In genomic region chr12:8662592-8662991, GRCh38 we compare ENCODE assay signal across 9 cellular contexts. TPM values are rescaled to one million over a fixed set of nuclear protein-coding genes. Genes with fewer than 3 reads are reported as not detected.
DNase-seq lines count a peak whose midpoint lies in the region; TF ChIP-seq lines count a peak whose summit lies in the region.
"Had no signal": no experiment of that assay in that cellular context is flagged by ENCODE, and none has a peak within 500 bp of the region (broad histone marks: within the 10 kb centered on the region; RNA-seq: fewer than 3 reads in every experiment).

Gene MFAP5, minus strand, starts transcription at chr12:8662826. Its CDS starts 722 bp downstream, at chr12:8662104.

- H3K36me3 ChIP-seq in esophagus squamous epithelium: no peaks in the 10 kb centered on the region
- H3K36me3 ChIP-seq in Caco-2 (ENCODE audit: control insufficient read depth, insufficient read depth, low read length): no peaks in the 10 kb centered on the region

- H3K36me3 Mint-ChIP-seq in activated CD4-positive, alpha-beta memory T cell treated with anti-CD3 and anti-CD28 coated beads, Interleukin-2, amount 10 ng/mL, durations not matched to agents 7 days and 5 days (ENCODE audit: low read depth): no peaks in the 10 kb centered on the region
- H3K36me3 Mint-ChIP-seq in Caco-2 (ENCODE audit: insufficient read depth, unreplicated experiment): no peaks in the 10 kb centered on the region

- no TSS peak for BruUV-seq in Caco-2 (replicated peaks; lab: Mats Ljungman, UMichigan)

- no peaks in the 10 kb centered on the region for H3K4me1 ChIP-seq in esophagus squamous epithelium
- H3K4me1 ChIP-seq in Caco-2: no peaks in the 10 kb centered on the region

- no peak for TF ChIP-seq POLR2A in esophagus squamous epithelium (IDR thresholded peaks at IDR 0.05)

- H3K27ac ChIP-seq in esophagus squamous epithelium: peak within 1 kb of the TSS in 3 of 4 donors; percentile 11 to 36 (median 20)

- peaks cover 12% of the 10 kb centered on the region for H3K27me3 Mint-ChIP-seq in activated CD4-positive, alpha-beta memory T cell treated with anti-CD3 and anti-CD28 coated beads, Interleukin-2, amount 10 ng/mL, durations not matched to agents 7 days and 5 days
- peaks cover 9% of the 10 kb centered on the region for H3K27me3 Mint-ChIP-seq in Caco-2 (ENCODE audit: insufficient read depth, unreplicated experiment)

- H3K4me3 Mint-ChIP-seq in activated CD4-positive, alpha-beta memory T cell treated with anti-CD3 and anti-CD28 coated beads, Interleukin-2, amount 10 ng/mL, durations not matched to agents 7 days and 5 days: no peak within 1 kb of the TSS
- no peak within 1 kb of the TSS for H3K4me3 Mint-ChIP-seq in Caco-2 (ENCODE audit: unreplicated experiment)

- POLR2A ChIA-PET in activated CD4-positive, alpha-beta memory T cell treated with anti-CD3 and anti-CD28 coated beads, Interleukin-2, amount 10 ng/mL, durations not matched to agents 7 days and 5 days (lab: Charles Lee): no interaction called here
- POLR2A ChIA-PET in Caco-2 (lab: Charles Lee): no interaction called here

- intact Hi-C loops in esophagus squamous epithelium (cut with DNase I): no loop called here
- intact Hi-C loops in Caco-2 (cut with micrococcal nuclease; ENCODE audit: unreplicated experiment): no loop called here

- CTCF ChIA-PET in activated CD4-positive, alpha-beta memory T cell treated with anti-CD3 and anti-CD28 coated beads, Interleukin-2, amount 10 ng/mL, durations not matched to agents 7 days and 5 days (lab: Charles Lee): interaction anchor here (1.5 kb wide), 1 partner anchor 227 kb away, joined by 3 read pairs; no protein-coding TSS in a partner anchor
- CTCF ChIA-PET in Caco-2 (lab: Charles Lee): no interaction called here

- H3K9me3 ChIP-seq in esophagus squamous epithelium (no peaks in the 10 kb centered on the region), Caco-2 (no peaks in the 10 kb centered on the region)

- H3K4me3 ChIP-seq in esophagus squamous epithelium (peak within 1 kb of the TSS in 1 of 4 donors; percentile 2), Caco-2 (ENCODE audit: low read depth, low read length) (no peak within 1 kb of the TSS)

- no peak within 1 kb of the TSS for H3K27ac Mint-ChIP-seq in activated CD4-positive, alpha-beta memory T cell treated with anti-CD3 and anti-CD28 coated beads, Interleukin-2, amount 10 ng/mL, durations not matched to agents 7 days and 5 days
- H3K27ac Mint-ChIP-seq in Caco-2 (ENCODE audit: unreplicated experiment): no peak within 1 kb of the TSS

- H3K27me3 ChIP-seq in esophagus squamous epithelium (peaks cover 0 to 2% (median 0%) of the 10 kb centered on the region in 4 donors), Caco-2 (replicated peaks; ENCODE audit: control insufficient read depth, insufficient read depth, low read length) (peaks cover 2% of the 10 kb centered on the region; the same call in 1 of the 2 replicates)

- H3K4me1 Mint-ChIP-seq in activated CD4-positive, alpha-beta memory T cell treated with anti-CD3 and anti-CD28 coated beads, Interleukin-2, amount 10 ng/mL, durations not matched to agents 7 days and 5 days: no peaks in the 10 kb centered on the region
- no peaks in the 10 kb centered on the region for H3K4me1 Mint-ChIP-seq in Caco-2 (ENCODE audit: low read depth, unreplicated experiment)

- peak; percentile 82 for DNase-seq in NCI-H226
- DNase-seq in esophagus squamous epithelium (lab: John Stamatoyannopoulos, UW): no peak
- DNase-seq in mesenteric fat pad (ENCODE audit: low spot score): no peak
- no peak for DNase-seq in ureter (ENCODE audit: low spot score)
- no peak for DNase-seq in NCI-H2081 treated with DMSO at 0.1 percent for 48 hours (lab: John Stamatoyannopoulos, UW)
- DNase-seq in activated CD4-positive, alpha-beta memory T cell treated with anti-CD3 and anti-CD28 coated beads, Interleukin-2, amount 10 ng/mL, durations not matched to agents 7 days and 5 days: no peak
- no peak for DNase-seq in Caco-2
- no peak for DNase-seq in mucosa of gallbladder (ENCODE audit: low spot score)
- DNase-seq: DMS153 had no signal

- WGBS in esophagus squamous epithelium, 2 donors: 44 to 65% methylated on average over 3 to 4 of the region's 6 CpGs

- no peaks in the 10 kb centered on the region for H3K9me3 Mint-ChIP-seq in activated CD4-positive, alpha-beta memory T cell treated with anti-CD3 and anti-CD28 coated beads, Interleukin-2, amount 10 ng/mL, durations not matched to agents 7 days and 5 days
- no peaks in the 10 kb centered on the region for H3K9me3 Mint-ChIP-seq in Caco-2 (ENCODE audit: unreplicated experiment)

- TF ChIP-seq CTCF in esophagus squamous epithelium (IDR thresholded peaks at IDR 0.05) (no peak), Caco-2 (IDR thresholded peaks at IDR 0.05; ENCODE audit: insufficient read depth in 1 of 2, low read depth in 1 of 2, low read length in 1 of 2, severe bottlenecking in 1 of 2, unreplicated experiment in 1 of 2) (no peak)

RNA-seq across cellular contexts. Expression of gene MFAP5, which starts in this region (rescaled TPM):
- 10 to 100 TPM in 2 of 4 donors, 1 to 10 TPM in 2; 1.2 to 51.7 (median 16.9) TPM for total RNA-seq in esophagus squamous epithelium
- 147 TPM for total RNA-seq in mesenteric fat pad
- 17.0 TPM for total RNA-seq in ureter
- total RNA-seq in activated CD4-positive, alpha-beta memory T cell treated with anti-CD3 and anti-CD28 coated beads, Interleukin-2, amount 10 ng/mL, durations not matched to agents 7 days and 5 days: not detected
- total RNA-seq in Caco-2 (2022): 0.61 and 1.00 TPM in 2 replicates
- total RNA-seq in mucosa of gallbladder: 6.8 TPM
